ENCODE assay signal across 11 cellular contexts in genomic region chr2:43070676-43071491, GRCh38.
A peak's percentile ranks its signal among the peaks of the same experiment; 100 is the strongest.
DNase-seq lines count a peak whose midpoint lies in the region; ATAC-seq, FAIRE-seq and TF ChIP-seq lines count a peak whose summit lies in the region.
"Had no signal": no experiment of that assay in that cellular context is flagged by ENCODE, and none has a peak within 500 bp of the region (broad histone marks: within the 10 kb centered on the region; RNA-seq: fewer than 3 reads in every experiment).

No MANE protein-coding gene starts in this region.

- H3K27me3 ChIP-seq in K562 (ENCODE audit: control insufficient read depth in 2 of 2, insufficient read depth in 2 of 2, low read length in 2 of 2) (no peaks in the 10 kb centered on the region), upper lobe of right lung (no peaks in the 10 kb centered on the region)
- no peaks in the 10 kb centered on the region for H3K27me3 ChIP-seq in CD4-positive, alpha-beta memory T cell (ENCODE audit: insufficient read depth, low read length)

- peaks cover 22 to 47% of the 10 kb centered on the region in 2 experiments for H3K4me1 ChIP-seq in K562 (replicated peaks in 1 of 2; ENCODE audit: control insufficient read depth in 2 of 2, insufficient read depth in 2 of 2, low read length in 2 of 2)
- peaks cover 50% of the 10 kb centered on the region for H3K4me1 ChIP-seq in upper lobe of right lung
- no peaks in the 10 kb centered on the region for H3K4me1 ChIP-seq in CD4-positive, alpha-beta memory T cell (ENCODE audit: insufficient read depth, low read length)

- no peak overlapping the region for H2AFZ ChIP-seq in K562 (ENCODE audit: low read depth, low read length)

- H3K36me3 Mint-ChIP-seq in osteocyte (ENCODE audit: unreplicated experiment), result no peaks in the 10 kb centered on the region
- H3K36me3 Mint-ChIP-seq in CD4-positive, alpha-beta memory T cell, result no peaks in the 10 kb centered on the region
- H3K36me3 Mint-ChIP-seq: WTC11 had no signal

- intact Hi-C loops in K562 (cut with micrococcal nuclease) (no loop called here), left ventricle myocardium superior (cut with micrococcal nuclease) (no loop called here), upper lobe of right lung (cut with DNase I) (no loop called here)
- intact Hi-C loops in CD4-positive, alpha-beta memory T cell (cut with micrococcal nuclease), result no loop called here

- H3K27me3 Mint-ChIP-seq in osteocyte (ENCODE audit: unreplicated experiment), result no peaks in the 10 kb centered on the region
- H3K27me3 Mint-ChIP-seq in CD4-positive, alpha-beta memory T cell, result peaks cover 0 to 1% of the 10 kb centered on the region in 2 donors

- CTCF ChIA-PET in K562 (lab: Yijun Ruan, JAX; ENCODE audit: low intra/inter-chr PET ratio), result no interaction called here
- CTCF ChIA-PET in CD4-positive, alpha-beta memory T cell (lab: Charles Lee; ENCODE audit: partially characterized antibody), result no interaction called here

- TF ChIP-seq CTCF in K562 (IDR thresholded peaks at IDR 0.05 in 2 of 3, conservative IDR thresholded peaks at IDR 0.05 in 1 of 3; ENCODE audit: insufficient read depth in 2 of 3, low read depth in 1 of 3, low read length in 3 of 3) (no peak), osteocyte (IDR thresholded peaks at IDR 0.05) (no peak), upper lobe of right lung (IDR thresholded peaks at IDR 0.05) (no peak)

- peak overlapping the region in 1 of 2 experiments; percentile 19; a peak in 1 of 4 replicates for H3K9ac ChIP-seq in K562 (ENCODE audit: insufficient read depth in 1 of 2, low read depth in 2 of 2, low read length in 2 of 2)

- BruUV-seq in K562 (replicated peaks; lab: Mats Ljungman, UMichigan), result no TSS peak

- no peak for FAIRE-seq in K562 (lab: Jason Lieb, UNC)
- FAIRE-seq: D721Med had no signal

- DNase-seq in K562 (ENCODE audit: extremely low read depth in 1 of 4, low spot score in 3 of 4), result no peak
- DNase-seq in left ventricle myocardium superior, result peak; percentile 64
- DNase-seq in osteocyte (ENCODE audit: extremely low spot score, unreplicated experiment), result no peak
- DNase-seq in upper lobe of right lung, result no peak
- no peak for DNase-seq in NOMO-1 (lab: John Stamatoyannopoulos, UW; ENCODE audit: unreplicated experiment in 2 of 2)
- DNase-seq in CD4-positive, alpha-beta memory T cell, result no peak
- DNase-seq: activated T-cell treated with anti-CD3 and anti-CD28 coated beads, Interleukin-2, amount 50 U/mL, for 48 hours had no signal

- POLR2A ChIA-PET in K562 (lab: Yijun Ruan, JAX), result interaction anchor here (0.6 to 1.1 kb wide), 5 partner anchors 10 to 1291 kb away, joined by 3 read pairs; partner anchors contain the start of genes CAMKMT and PREPL
- POLR2A ChIA-PET in CD4-positive, alpha-beta memory T cell (lab: Charles Lee; ENCODE audit: partially characterized antibody), result no interaction called here

- H3K4me3 ChIP-seq in K562 (no peak overlapping the region), upper lobe of right lung (no peak overlapping the region)
- H3K4me3 ChIP-seq in CD4-positive, alpha-beta memory T cell (ENCODE audit: low read length in 2 of 2), result no peak overlapping the region

- ATAC-seq in K562, result 0 out of 3 replicates have a peak, but pooled peaks have one; percentile 9
- ATAC-seq in left ventricle myocardium superior, result peak; percentile 51
- peak; percentile 37 for ATAC-seq in upper lobe of right lung
- ATAC-seq in GM18519 (IDR thresholded peaks at IDR 0.05; ENCODE audit: low FRiP score, unreplicated experiment), result no peak
- no peak for ATAC-seq in activated CD4-positive, CD25-positive, alpha-beta regulatory T cell treated with anti-CD3 and anti-CD28 coated beads, Interleukin-2, amount 50 U/mL, for 24 hours
- ATAC-seq: WTC11 had no signal

- H3K27ac Mint-ChIP-seq in osteocyte (ENCODE audit: unreplicated experiment), result peak overlapping the region; percentile 42
- no peak overlapping the region for H3K27ac Mint-ChIP-seq in CD4-positive, alpha-beta memory T cell
- H3K27ac Mint-ChIP-seq: WTC11 had no signal

- TF ChIP-seq EP300 in K562 (IDR thresholded peaks at IDR 0.05; ENCODE audit: low read length), result no peak

- H3K9me3 ChIP-seq in K562 (replicated peaks; ENCODE audit: control insufficient read depth, insufficient read depth, low read depth, low read length) (no peaks in the 10 kb centered on the region), upper lobe of right lung (no peaks in the 10 kb centered on the region)
- no peaks in the 10 kb centered on the region for H3K9me3 ChIP-seq in CD4-positive, alpha-beta memory T cell (ENCODE audit: control insufficient read depth in 1 of 2, low read length in 2 of 2)

- H3K4me1 Mint-ChIP-seq in osteocyte (ENCODE audit: unreplicated experiment), result peaks cover 63% of the 10 kb centered on the region
- no peaks in the 10 kb centered on the region for H3K4me1 Mint-ChIP-seq in CD4-positive, alpha-beta memory T cell

- H3K4me2 ChIP-seq in K562 (ENCODE audit: insufficient read depth, low read length), result no peak overlapping the region

- H4K20me1 ChIP-seq in K562 (replicated peaks; ENCODE audit: control insufficient read depth, insufficient read depth, low read length), result no peaks in the 10 kb centered on the region

- H3K4me3 Mint-ChIP-seq in osteocyte (ENCODE audit: unreplicated experiment), result no peak overlapping the region
- no peak overlapping the region for H3K4me3 Mint-ChIP-seq in CD4-positive, alpha-beta memory T cell
- H3K4me3 Mint-ChIP-seq: WTC11 had no signal

- WGBS in K562 (ENCODE audit: insufficient coverage, low coverage, missing lambda C conversion rate), result 74% methylated on average over 14 of the region's 15 CpGs

- H3K36me3 ChIP-seq in K562 (ENCODE audit: control insufficient read depth, insufficient read depth, low read length), result no peaks in the 10 kb centered on the region
- no peaks in the 10 kb centered on the region for H3K36me3 ChIP-seq in upper lobe of right lung
- H3K36me3 ChIP-seq in CD4-positive, alpha-beta memory T cell (ENCODE audit: insufficient read depth, low read length), result no peaks in the 10 kb centered on the region

- TF ChIP-seq POLR2A in K562 (conservative IDR thresholded peaks at IDR 0.05), result no peak

- H3K9me3 Mint-ChIP-seq in osteocyte (ENCODE audit: unreplicated experiment), result no peaks in the 10 kb centered on the region
- H3K9me3 Mint-ChIP-seq in CD4-positive, alpha-beta memory T cell, result no peaks in the 10 kb centered on the region
- H3K9me3 Mint-ChIP-seq: WTC11 had no signal

- no peak for TF ChIP-seq RAD21 in K562 (CRISPR knock-in tag; conservative IDR thresholded peaks at IDR 0.05 in 1 of 2, IDR thresholded peaks at IDR 0.05 in 1 of 2)

- H3K9me1 ChIP-seq in K562 (ENCODE audit: control insufficient read depth, insufficient read depth, low read length), result no peaks in the 10 kb centered on the region

- H3K27ac ChIP-seq in K562 (ENCODE audit: extremely low read depth, low read depth, low read length) (no peak overlapping the region), upper lobe of right lung (peak overlapping the region; percentile 72)
- no peak overlapping the region for H3K27ac ChIP-seq in CD4-positive, alpha-beta memory T cell (ENCODE audit: low read depth, low read length)

- H3K79me2 ChIP-seq in K562 (ENCODE audit: control insufficient read depth, insufficient read depth, low read length), result no peaks in the 10 kb centered on the region

- in situ Hi-C loops in K562 (cut with MboI), result no loop called here

TF ChIP-seq in K562, 482 proteins besides CTCF, POLR2A, EP300 and RAD21 (continues in another document):
- TF ChIP-seq ATF7 (IDR thresholded peaks at IDR 0.05), result no peak
- TF ChIP-seq HOXB6 (CRISPR knock-in tag; IDR thresholded peaks at IDR 0.05; ENCODE audit: borderline replicate concordance), result no peak
- TF ChIP-seq IRF2 (CRISPR knock-in tag; IDR thresholded peaks at IDR 0.05), result no peak
- no peak for TF ChIP-seq ZZZ3 (IDR thresholded peaks at IDR 0.05)
- no peak for TF ChIP-seq RFX1 (IDR thresholded peaks at IDR 0.05)
- no peak for TF ChIP-seq EWSR1 (IDR thresholded peaks at IDR 0.05; ENCODE audit: borderline replicate concordance, low read depth, partially characterized antibody)
- TF ChIP-seq TEAD4 (IDR thresholded peaks at IDR 0.05; ENCODE audit: low read length), result no peak
- no peak for TF ChIP-seq TEAD4 (CRISPR knock-in tag; IDR thresholded peaks at IDR 0.05; ENCODE audit: borderline replicate concordance)
- no peak for TF ChIP-seq JUN (IDR thresholded peaks at IDR 0.05; ENCODE audit: borderline replicate concordance, low read depth, low read length)
- no peak for TF ChIP-seq JUN (CRISPR knock-in tag; IDR thresholded peaks at IDR 0.05; ENCODE audit: borderline replicate concordance)
- TF ChIP-seq ID3 (CRISPR knock-in tag; IDR thresholded peaks at IDR 0.05), result no peak
- no peak for TF ChIP-seq ID3 (tag; IDR thresholded peaks at IDR 0.05)
- TF ChIP-seq SMAD4 (CRISPR knock-in tag; conservative IDR thresholded peaks at IDR 0.05), result no peak
- no peak for TF ChIP-seq REST (CRISPR knock-in tag; IDR thresholded peaks at IDR 0.05; ENCODE audit: low read depth)

Comparison
In these comparisons a context has a peak if more than half of its experiments do, and no peak if none do; other contexts are left out.
1. ATAC-seq: peak in K562 (single experiment), left ventricle myocardium superior (single experiment) and upper lobe of right lung (single experiment); none in GM18519 (single experiment) and activated CD4-positive, CD25-positive, alpha-beta regulatory T cell treated with anti-CD3 and anti-CD28 coated beads, Interleukin-2, amount 50 U/mL, for 24 hours (0 of 2).